1 cellular context compared by ENCODE assay signal in genomic region chr1:42173155-42173933, GRCh38.
A peak's percentile ranks its signal among the peaks of the same experiment; 100 is the strongest.
TF ChIP-seq lines count a peak whose summit lies in the region.

No MANE protein-coding gene starts in this region.

TF ChIP-seq in HepG2, 621 proteins besides CTCF, POLR2A, EP300 and RAD21 (continued from another document and continues in another):
- TF ChIP-seq ZSCAN5A (CRISPR knock-in tag; IDR thresholded peaks at IDR 0.05; ENCODE audit: borderline replicate concordance) (no peak), TBP (CRISPR knock-in tag; IDR thresholded peaks at IDR 0.05) (no peak), XRCC5 (optimal IDR thresholded peaks at IDR 0.05; ENCODE audit: low read length) (peak; percentile 88), TEAD3 (CRISPR knock-in tag; optimal IDR thresholded peaks at IDR 0.05; ENCODE audit: borderline replicate concordance) (no peak), CBX1 (IDR thresholded peaks at IDR 0.05; ENCODE audit: low read depth) (no peak), HMGXB4 (CRISPR knock-in tag; IDR thresholded peaks at IDR 0.05; ENCODE audit: borderline replicate concordance in 1 of 2, low read depth in 1 of 2) (0 out of 4 replicates have a peak, but pooled peaks of 1 of the 2 experiments have one; percentile 21), IRX3 (CRISPR knock-in tag; IDR thresholded peaks at IDR 0.05; ENCODE audit: borderline replicate concordance, low read depth) (no peak), TARDBP (CRISPR knock-in tag; IDR thresholded peaks at IDR 0.05) (0 out of 2 replicates have a peak, but pooled peaks have one; percentile 31), POGZ (CRISPR knock-in tag; IDR thresholded peaks at IDR 0.05) (no peak), SMC3 (IDR thresholded peaks at IDR 0.05; ENCODE audit: low read length) (peak; percentile 62), STAG1 (CRISPR knock-in tag; IDR thresholded peaks at IDR 0.05) (peak; percentile 50), GTF2F1 (IDR thresholded peaks at IDR 0.05; ENCODE audit: low read length) (no peak), ZKSCAN8 (CRISPR knock-in tag; IDR thresholded peaks at IDR 0.05; ENCODE audit: borderline replicate concordance) (no peak), ZNF746 (CRISPR knock-in tag; IDR thresholded peaks at IDR 0.05) (no peak), ZNF788 (CRISPR knock-in tag; IDR thresholded peaks at IDR 0.05; ENCODE audit: borderline replicate concordance) (no peak), MBD4 (IDR thresholded peaks at IDR 0.05; ENCODE audit: borderline replicate concordance, low read length) (no peak), STAT5B (CRISPR knock-in tag; IDR thresholded peaks at IDR 0.05) (no peak), FOXO4 (CRISPR knock-in tag; conservative IDR thresholded peaks at IDR 0.05) (no peak), ZNF546 (CRISPR knock-in tag; conservative IDR thresholded peaks at IDR 0.05) (no peak), XBP1 (CRISPR knock-in tag; IDR thresholded peaks at IDR 0.05) (no peak), SAFB2 (CRISPR knock-in tag; IDR thresholded peaks at IDR 0.05; ENCODE audit: borderline replicate concordance, low read depth) (no peak), ZNF616 (CRISPR knock-in tag; IDR thresholded peaks at IDR 0.05; ENCODE audit: low read depth) (no peak), ISL2 (CRISPR knock-in tag; IDR thresholded peaks at IDR 0.05) (no peak), MTA3 (CRISPR knock-in tag; IDR thresholded peaks at IDR 0.05) (no peak), ZNF407 (CRISPR knock-in tag; IDR thresholded peaks at IDR 0.05; ENCODE audit: not compliant biosample characterization) (no peak), ZFY (CRISPR knock-in tag; IDR thresholded peaks at IDR 0.05) (no peak), FIP1L1 (IDR thresholded peaks at IDR 0.05; ENCODE audit: borderline replicate concordance, insufficient read depth, low read depth, low read length) (no peak), ATF4 (CRISPR knock-in tag; IDR thresholded peaks at IDR 0.05) (no peak), PAF1 (CRISPR knock-in tag; IDR thresholded peaks at IDR 0.05) (no peak), HOXA5 (CRISPR knock-in tag; IDR thresholded peaks at IDR 0.05) (0 out of 2 replicates have a peak, but pooled peaks have one; percentile 30)
- TF ChIP-seq, protein P1, sequence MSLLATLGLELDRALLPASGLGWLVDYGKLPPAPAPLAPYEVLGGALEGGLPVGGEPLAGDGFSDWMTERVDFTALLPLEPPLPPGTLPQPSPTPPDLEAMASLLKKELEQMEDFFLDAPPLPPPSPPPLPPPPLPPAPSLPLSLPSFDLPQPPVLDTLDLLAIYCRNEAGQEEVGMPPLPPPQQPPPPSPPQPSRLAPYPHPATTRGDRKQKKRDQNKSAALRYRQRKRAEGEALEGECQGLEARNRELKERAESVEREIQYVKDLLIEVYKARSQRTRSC (CRISPR knock-in tag; IDR thresholded peaks at IDR 0.05; ENCODE audit: low read depth), result no peak
- TF ChIP-seq, protein P2, sequence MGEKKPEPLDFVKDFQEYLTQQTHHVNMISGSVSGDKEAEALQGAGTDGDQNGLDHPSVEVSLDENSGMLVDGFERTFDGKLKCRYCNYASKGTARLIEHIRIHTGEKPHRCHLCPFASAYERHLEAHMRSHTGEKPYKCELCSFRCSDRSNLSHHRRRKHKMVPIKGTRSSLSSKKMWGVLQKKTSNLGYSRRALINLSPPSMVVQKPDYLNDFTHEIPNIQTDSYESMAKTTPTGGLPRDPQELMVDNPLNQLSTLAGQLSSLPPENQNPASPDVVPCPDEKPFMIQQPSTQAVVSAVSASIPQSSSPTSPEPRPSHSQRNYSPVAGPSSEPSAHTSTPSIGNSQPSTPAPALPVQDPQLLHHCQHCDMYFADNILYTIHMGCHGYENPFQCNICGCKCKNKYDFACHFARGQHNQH (CRISPR knock-in tag; IDR thresholded peaks at IDR 0.05), result no peak
- TF ChIP-seq, protein P3, sequence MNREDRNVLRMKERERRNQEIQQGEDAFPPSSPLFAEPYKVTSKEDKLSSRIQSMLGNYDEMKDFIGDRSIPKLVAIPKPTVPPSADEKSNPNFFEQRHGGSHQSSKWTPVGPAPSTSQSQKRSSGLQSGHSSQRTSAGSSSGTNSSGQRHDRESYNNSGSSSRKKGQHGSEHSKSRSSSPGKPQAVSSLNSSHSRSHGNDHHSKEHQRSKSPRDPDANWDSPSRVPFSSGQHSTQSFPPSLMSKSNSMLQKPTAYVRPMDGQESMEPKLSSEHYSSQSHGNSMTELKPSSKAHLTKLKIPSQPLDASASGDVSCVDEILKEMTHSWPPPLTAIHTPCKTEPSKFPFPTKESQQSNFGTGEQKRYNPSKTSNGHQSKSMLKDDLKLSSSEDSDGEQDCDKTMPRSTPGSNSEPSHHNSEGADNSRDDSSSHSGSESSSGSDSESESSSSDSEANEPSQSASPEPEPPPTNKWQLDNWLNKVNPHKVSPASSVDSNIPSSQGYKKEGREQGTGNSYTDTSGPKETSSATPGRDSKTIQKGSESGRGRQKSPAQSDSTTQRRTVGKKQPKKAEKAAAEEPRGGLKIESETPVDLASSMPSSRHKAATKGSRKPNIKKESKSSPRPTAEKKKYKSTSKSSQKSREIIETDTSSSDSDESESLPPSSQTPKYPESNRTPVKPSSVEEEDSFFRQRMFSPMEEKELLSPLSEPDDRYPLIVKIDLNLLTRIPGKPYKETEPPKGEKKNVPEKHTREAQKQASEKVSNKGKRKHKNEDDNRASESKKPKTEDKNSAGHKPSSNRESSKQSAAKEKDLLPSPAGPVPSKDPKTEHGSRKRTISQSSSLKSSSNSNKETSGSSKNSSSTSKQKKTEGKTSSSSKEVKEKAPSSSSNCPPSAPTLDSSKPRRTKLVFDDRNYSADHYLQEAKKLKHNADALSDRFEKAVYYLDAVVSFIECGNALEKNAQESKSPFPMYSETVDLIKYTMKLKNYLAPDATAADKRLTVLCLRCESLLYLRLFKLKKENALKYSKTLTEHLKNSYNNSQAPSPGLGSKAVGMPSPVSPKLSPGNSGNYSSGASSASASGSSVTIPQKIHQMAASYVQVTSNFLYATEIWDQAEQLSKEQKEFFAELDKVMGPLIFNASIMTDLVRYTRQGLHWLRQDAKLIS (CRISPR knock-in tag; IDR thresholded peaks at IDR 0.05), result no peak
- TF ChIP-seq, protein P4, sequence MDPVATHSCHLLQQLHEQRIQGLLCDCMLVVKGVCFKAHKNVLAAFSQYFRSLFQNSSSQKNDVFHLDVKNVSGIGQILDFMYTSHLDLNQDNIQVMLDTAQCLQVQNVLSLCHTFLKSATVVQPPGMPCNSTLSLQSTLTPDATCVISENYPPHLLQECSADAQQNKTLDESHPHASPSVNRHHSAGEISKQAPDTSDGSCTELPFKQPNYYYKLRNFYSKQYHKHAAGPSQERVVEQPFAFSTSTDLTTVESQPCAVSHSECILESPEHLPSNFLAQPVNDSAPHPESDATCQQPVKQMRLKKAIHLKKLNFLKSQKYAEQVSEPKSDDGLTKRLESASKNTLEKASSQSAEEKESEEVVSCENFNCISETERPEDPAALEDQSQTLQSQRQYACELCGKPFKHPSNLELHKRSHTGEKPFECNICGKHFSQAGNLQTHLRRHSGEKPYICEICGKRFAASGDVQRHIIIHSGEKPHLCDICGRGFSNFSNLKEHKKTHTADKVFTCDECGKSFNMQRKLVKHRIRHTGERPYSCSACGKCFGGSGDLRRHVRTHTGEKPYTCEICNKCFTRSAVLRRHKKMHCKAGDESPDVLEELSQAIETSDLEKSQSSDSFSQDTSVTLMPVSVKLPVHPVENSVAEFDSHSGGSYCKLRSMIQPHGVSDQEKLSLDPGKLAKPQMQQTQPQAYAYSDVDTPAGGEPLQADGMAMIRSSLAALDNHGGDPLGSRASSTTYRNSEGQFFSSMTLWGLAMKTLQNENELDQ (CRISPR knock-in tag; IDR thresholded peaks at IDR 0.05; ENCODE audit: borderline replicate concordance), result no peak
- TF ChIP-seq, protein P5, sequence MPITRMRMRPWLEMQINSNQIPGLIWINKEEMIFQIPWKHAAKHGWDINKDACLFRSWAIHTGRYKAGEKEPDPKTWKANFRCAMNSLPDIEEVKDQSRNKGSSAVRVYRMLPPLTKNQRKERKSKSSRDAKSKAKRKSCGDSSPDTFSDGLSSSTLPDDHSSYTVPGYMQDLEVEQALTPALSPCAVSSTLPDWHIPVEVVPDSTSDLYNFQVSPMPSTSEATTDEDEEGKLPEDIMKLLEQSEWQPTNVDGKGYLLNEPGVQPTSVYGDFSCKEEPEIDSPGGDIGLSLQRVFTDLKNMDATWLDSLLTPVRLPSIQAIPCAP (CRISPR knock-in tag; IDR thresholded peaks at IDR 0.05; ENCODE audit: low read depth), result no peak
